Comparison of ENCODE assay signal across 7 cellular contexts in genomic region chr5:16776611-16777251, GRCh38.
DNase-seq lines count a peak whose midpoint lies in the region; ATAC-seq and TF ChIP-seq lines count a peak whose summit lies in the region.

No MANE protein-coding gene starts in this region.

- peaks cover 4 to 19% of the 10 kb centered on the region in 2 experiments for H3K36me3 ChIP-seq in HEK293 (ENCODE audit: control insufficient read depth in 2 of 2, insufficient read depth in 1 of 2, low read length in 2 of 2)

- no peak overlapping the region for H3K27ac ChIP-seq in HEK293 (ENCODE audit: extremely low read depth, low read depth, low read length)

- H3K4me3 Mint-ChIP-seq in activated naive CD8-positive, alpha-beta T cell treated with anti-CD3 and anti-CD28 coated beads, Interleukin-2, amount 50 U/mL, for 24 hours: no peak overlapping the region

- POLR2A ChIA-PET in HEK293 (lab: Yijun Ruan, JAX): no interaction called here

- ATAC-seq in activated naive CD8-positive, alpha-beta T cell treated with anti-CD3 and anti-CD28 coated beads, Interleukin-2, amount 50 U/mL, for 24 hours: no peak
- no peak for ATAC-seq in GM21381 (IDR thresholded peaks at IDR 0.05; ENCODE audit: unreplicated experiment)

- no peak overlapping the region for H3K27ac Mint-ChIP-seq in activated naive CD8-positive, alpha-beta T cell treated with anti-CD3 and anti-CD28 coated beads, Interleukin-2, amount 50 U/mL, for 24 hours

- H3K36me3 Mint-ChIP-seq in activated naive CD8-positive, alpha-beta T cell treated with anti-CD3 and anti-CD28 coated beads, Interleukin-2, amount 50 U/mL, for 24 hours (ENCODE audit: low read depth): no peaks in the 10 kb centered on the region

- DNase-seq in NCI-H748 treated with DMSO at 0.1 percent for 48 hours (lab: John Stamatoyannopoulos, UW) (peak; percentile 77), fibroblast of pulmonary artery (ENCODE audit: low read depth) (no peak), putamen (ENCODE audit: low spot score) (peak; percentile 58), activated T-cell treated with anti-CD3 and anti-CD28 coated beads for 4 hours (no peak)
- no peak for DNase-seq in activated naive CD8-positive, alpha-beta T cell treated with anti-CD3 and anti-CD28 coated beads, Interleukin-2, amount 50 U/mL, for 24 hours

- no peaks in the 10 kb centered on the region for H3K4me1 ChIP-seq in HEK293 (ENCODE audit: control insufficient read depth, insufficient read depth, low read length)

- H3K9me3 Mint-ChIP-seq in activated naive CD8-positive, alpha-beta T cell treated with anti-CD3 and anti-CD28 coated beads, Interleukin-2, amount 50 U/mL, for 24 hours: no peaks in the 10 kb centered on the region

- CTCF ChIA-PET in HEK293 (lab: Yijun Ruan, JAX): interaction anchor here (0.7 to 1.0 kb wide), 4 partner anchors 86 to 428 kb away, joined by 3 to 4 read pairs (median 3); no protein-coding TSS in a partner anchor

- H3K4me1 Mint-ChIP-seq in activated naive CD8-positive, alpha-beta T cell treated with anti-CD3 and anti-CD28 coated beads, Interleukin-2, amount 50 U/mL, for 24 hours: no peaks in the 10 kb centered on the region

- no peak overlapping the region for H3K4me3 ChIP-seq in HEK293 (ENCODE audit: low read depth, low read length)
- no peak overlapping the region for H3K4me3 ChIP-seq in fibroblast of pulmonary artery (replicated peaks; ENCODE audit: low read depth, low read length)

- TF ChIP-seq CTCF in HEK293 (tag by site-specific recombination; IDR thresholded peaks at IDR 0.05) (0 out of 2 replicates have a peak, but pooled peaks have one; percentile 20), fibroblast of pulmonary artery (IDR thresholded peaks at IDR 0.05; ENCODE audit: low read length, missing control alignments) (peak; percentile 10)

- no peaks in the 10 kb centered on the region for H3K9me3 ChIP-seq in HEK293 (ENCODE audit: control insufficient read depth, insufficient read depth, low read depth, low read length)

- H3K27me3 Mint-ChIP-seq in activated naive CD8-positive, alpha-beta T cell treated with anti-CD3 and anti-CD28 coated beads, Interleukin-2, amount 50 U/mL, for 24 hours: peaks cover 2% of the 10 kb centered on the region

TF ChIP-seq in HEK293, 187 proteins besides CTCF, POLR2A, EP300 and RAD21:
- TF ChIP-seq GLI4 (tag by site-specific recombination; IDR thresholded peaks at IDR 0.05): no peak
- TF ChIP-seq, protein P1, sequence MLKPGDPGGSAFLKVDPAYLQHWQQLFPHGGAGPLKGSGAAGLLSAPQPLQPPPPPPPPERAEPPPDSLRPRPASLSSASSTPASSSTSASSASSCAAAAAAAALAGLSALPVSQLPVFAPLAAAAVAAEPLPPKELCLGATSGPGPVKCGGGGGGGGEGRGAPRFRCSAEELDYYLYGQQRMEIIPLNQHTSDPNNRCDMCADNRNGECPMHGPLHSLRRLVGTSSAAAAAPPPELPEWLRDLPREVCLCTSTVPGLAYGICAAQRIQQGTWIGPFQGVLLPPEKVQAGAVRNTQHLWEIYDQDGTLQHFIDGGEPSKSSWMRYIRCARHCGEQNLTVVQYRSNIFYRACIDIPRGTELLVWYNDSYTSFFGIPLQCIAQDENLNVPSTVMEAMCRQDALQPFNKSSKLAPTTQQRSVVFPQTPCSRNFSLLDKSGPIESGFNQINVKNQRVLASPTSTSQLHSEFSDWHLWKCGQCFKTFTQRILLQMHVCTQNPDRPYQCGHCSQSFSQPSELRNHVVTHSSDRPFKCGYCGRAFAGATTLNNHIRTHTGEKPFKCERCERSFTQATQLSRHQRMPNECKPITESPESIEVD (tag by site-specific recombination; IDR thresholded peaks at IDR 0.05): peak; percentile 47; the same call in 1 of the 2 replicates

Comparison
In these comparisons a context has a peak if more than half of its experiments do, and no peak if none do; other contexts are left out.
1. DNase-seq: peak in NCI-H748 treated with DMSO at 0.1 percent for 48 hours (single experiment) and putamen (single experiment); none in fibroblast of pulmonary artery (single experiment), activated naive CD8-positive, alpha-beta T cell treated with anti-CD3 and anti-CD28 coated beads, Interleukin-2, amount 50 U/mL, for 24 hours (single experiment) and activated T-cell treated with anti-CD3 and anti-CD28 coated beads for 4 hours (single experiment).